ENCODE assay signal across 1 cellular context in genomic region chr20:62023935-62024334, GRCh38.
TF ChIP-seq lines count a peak whose summit lies in the region.

No MANE protein-coding gene starts in this region.

TF ChIP-seq in liver, 16 proteins besides CTCF, POLR2A, EP300 and RAD21 (continued from another document):
- no peak for TF ChIP-seq GABPA (IDR thresholded peaks at IDR 0.05 in 1 of 2, conservative IDR thresholded peaks at IDR 0.05 in 1 of 2)
- no peak for TF ChIP-seq TAF1 (conservative IDR thresholded peaks at IDR 0.05)
- TF ChIP-seq, protein P1, sequence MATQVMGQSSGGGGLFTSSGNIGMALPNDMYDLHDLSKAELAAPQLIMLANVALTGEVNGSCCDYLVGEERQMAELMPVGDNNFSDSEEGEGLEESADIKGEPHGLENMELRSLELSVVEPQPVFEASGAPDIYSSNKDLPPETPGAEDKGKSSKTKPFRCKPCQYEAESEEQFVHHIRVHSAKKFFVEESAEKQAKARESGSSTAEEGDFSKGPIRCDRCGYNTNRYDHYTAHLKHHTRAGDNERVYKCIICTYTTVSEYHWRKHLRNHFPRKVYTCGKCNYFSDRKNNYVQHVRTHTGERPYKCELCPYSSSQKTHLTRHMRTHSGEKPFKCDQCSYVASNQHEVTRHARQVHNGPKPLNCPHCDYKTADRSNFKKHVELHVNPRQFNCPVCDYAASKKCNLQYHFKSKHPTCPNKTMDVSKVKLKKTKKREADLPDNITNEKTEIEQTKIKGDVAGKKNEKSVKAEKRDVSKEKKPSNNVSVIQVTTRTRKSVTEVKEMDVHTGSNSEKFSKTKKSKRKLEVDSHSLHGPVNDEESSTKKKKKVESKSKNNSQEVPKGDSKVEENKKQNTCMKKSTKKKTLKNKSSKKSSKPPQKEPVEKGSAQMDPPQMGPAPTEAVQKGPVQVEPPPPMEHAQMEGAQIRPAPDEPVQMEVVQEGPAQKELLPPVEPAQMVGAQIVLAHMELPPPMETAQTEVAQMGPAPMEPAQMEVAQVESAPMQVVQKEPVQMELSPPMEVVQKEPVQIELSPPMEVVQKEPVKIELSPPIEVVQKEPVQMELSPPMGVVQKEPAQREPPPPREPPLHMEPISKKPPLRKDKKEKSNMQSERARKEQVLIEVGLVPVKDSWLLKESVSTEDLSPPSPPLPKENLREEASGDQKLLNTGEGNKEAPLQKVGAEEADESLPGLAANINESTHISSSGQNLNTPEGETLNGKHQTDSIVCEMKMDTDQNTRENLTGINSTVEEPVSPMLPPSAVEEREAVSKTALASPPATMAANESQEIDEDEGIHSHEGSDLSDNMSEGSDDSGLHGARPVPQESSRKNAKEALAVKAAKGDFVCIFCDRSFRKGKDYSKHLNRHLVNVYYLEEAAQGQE (IDR thresholded peaks at IDR 0.05): no peak
- TF ChIP-seq FOXA2 (IDR thresholded peaks at IDR 0.05): no peak
